In the genomic region with DNA sequence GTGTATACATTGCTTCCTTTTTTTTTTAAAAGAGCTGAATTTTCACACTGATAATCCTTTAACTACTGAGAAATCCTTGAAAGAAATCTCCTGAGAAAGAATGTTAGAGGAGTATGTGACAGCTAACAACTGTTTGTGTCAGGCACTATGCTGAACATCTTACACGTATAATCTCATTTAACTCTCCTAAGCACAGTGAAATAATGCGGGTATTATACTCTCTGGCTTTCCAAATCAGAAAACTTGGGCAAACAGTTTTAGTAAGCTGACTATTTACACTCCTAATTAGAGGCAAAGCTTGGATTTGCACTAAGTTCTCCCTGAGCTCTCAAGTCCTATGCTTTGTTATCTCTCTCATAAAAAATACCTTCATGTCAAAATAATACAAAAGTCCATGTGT, we compare ENCODE assay signal across 34 cellular contexts.
"Had no signal": no experiment of that assay in that cellular context is flagged by ENCODE, and none has a peak within 500 bp of the region (broad histone marks: within the 10 kb centered on the region; RNA-seq: fewer than 3 reads in every experiment).

No MANE protein-coding gene starts in this region.

- H3K27ac Mint-ChIP-seq: activated B cell treated with CpG ODN at 0.5 μM for 24 hours; activated CD4-positive, alpha-beta memory T cell treated with anti-CD3 and anti-CD28 coated beads for 36 hours; activated naive CD8-positive, alpha-beta T cell treated with anti-CD3 and anti-CD28 coated beads, Interleukin-2, amount 10 ng/mL, durations not matched to agents 7 days and 5 days; activated T-cell treated with anti-CD3 and anti-CD28 coated beads, Interleukin-2, amount 50 U/mL, for 72 hours; activated T-helper 17 cell treated with anti-CD3 and anti-CD28 coated beads, Interleukin-2, amount 50 U/mL, for 72 hours; T-helper 1 cell treated with Interleukin-12 subunit alpha and Interleukin-12 subunit beta and Interleukin-4 antibody, amounts not matched to agents 30 μg/mL and 1 μg/mL, for 36 hours; T-helper 2 cell treated with Interferon-gamma antibody and Interleukin-4, amounts not matched to agents 5 μg/mL and 100 μg/mL, for 36 hours had no signal

- H3K4me3 ChIP-seq: adrenal gland, SJCRH30, SK-N-MC had no signal

- FAIRE-seq: bronchial epithelial cell, TTC549 had no signal

- H3K27me3 Mint-ChIP-seq: activated B cell treated with CpG ODN at 0.5 μM for 24 hours; activated CD4-positive, alpha-beta memory T cell treated with anti-CD3 and anti-CD28 coated beads for 36 hours; activated naive CD8-positive, alpha-beta T cell treated with anti-CD3 and anti-CD28 coated beads, Interleukin-2, amount 10 ng/mL, durations not matched to agents 7 days and 5 days; activated T-helper 17 cell treated with anti-CD3 and anti-CD28 coated beads, Interleukin-2, amount 50 U/mL, for 72 hours; brain had no signal

- DNase-seq: activated B cell treated with CpG ODN at 0.5 μM for 24 hours; activated CD4-positive, alpha-beta memory T cell treated with anti-CD3 and anti-CD28 coated beads for 36 hours; activated CD4-positive, alpha-beta T cell treated with anti-CD3 and anti-CD28 coated beads for 4 hours; activated CD4-positive, alpha-beta T cell treated with anti-CD3 and anti-CD28 coated beads, Interleukin-2, amount 50 U/mL, for 1 hour; activated CD4-positive, CD25-positive, alpha-beta regulatory T cell treated with anti-CD3 and anti-CD28 coated beads, Interleukin-2, amount 50 U/mL, for 72 hours; activated CD8-positive, alpha-beta memory T cell treated with anti-CD3 and anti-CD28 coated beads, Interleukin-2, amount 50 U/mL, for 4 hours; activated effector memory CD4-positive, alpha-beta T cell treated with anti-CD3 and anti-CD28 coated beads, Interleukin-2, amount 50 U/mL, for 16 hours; activated naive CD4-positive, alpha-beta T cell; activated naive CD4-positive, alpha-beta T cell treated with anti-CD3 and anti-CD28 coated beads, Interleukin-2, amount 50 U/mL, for 16 hours; activated naive CD8-positive, alpha-beta T cell treated with anti-CD3 and anti-CD28 coated beads, Interleukin-2, amount 10 ng/mL, durations not matched to agents 7 days and 5 days; activated T-cell treated with anti-CD3 and anti-CD28 coated beads for 4 hours; activated T-cell treated with anti-CD3 and anti-CD28 coated beads, Interleukin-2, amount 50 U/mL, for 72 hours; adrenal gland; caudate nucleus; NCI-H1092 treated with DMSO at 0.1 percent for 48 hours; NCI-H146; NCI-H187; NCI-H2029 treated with DMSO at 0.1 percent for 48 hours; NCI-H2107; NCI-H2171; NCI-H446; NCI-H510A treated with DMSO at 0.1 percent for 48 hours; NCI-H526 treated with DMSO at 0.1 percent for 48 hours; SHP77; SJCRH30 had no signal

- H3K9ac ChIP-seq: KMS-11 had no signal

- H3K9me3 ChIP-seq: adrenal gland, SJCRH30 had no signal

- H3K27me3 ChIP-seq: adrenal gland, SJCRH30 had no signal

- H3K4me2 ChIP-seq: KMS-11 had no signal

- H3K4me1 ChIP-seq: SJCRH30 had no signal

- ATAC-seq: activated T-cell treated with anti-CD3 and anti-CD28 coated beads, Interleukin-2, amount 50 U/mL, for 72 hours; activated T-helper 17 cell treated with anti-CD3 and anti-CD28 coated beads, Interleukin-2, amount 50 U/mL, for 72 hours; Panc1 had no signal

- H3K27ac ChIP-seq: adrenal gland, KMS-11, SJCRH30, SK-N-MC had no signal

- H3K9me3 Mint-ChIP-seq: activated B cell treated with CpG ODN at 0.5 μM for 24 hours; activated CD4-positive, alpha-beta memory T cell treated with anti-CD3 and anti-CD28 coated beads for 36 hours; activated naive CD8-positive, alpha-beta T cell treated with anti-CD3 and anti-CD28 coated beads, Interleukin-2, amount 10 ng/mL, durations not matched to agents 7 days and 5 days; activated T-cell treated with anti-CD3 and anti-CD28 coated beads, Interleukin-2, amount 50 U/mL, for 72 hours; activated T-helper 17 cell treated with anti-CD3 and anti-CD28 coated beads, Interleukin-2, amount 50 U/mL, for 72 hours; brain; T-helper 1 cell treated with Interleukin-12 subunit alpha and Interleukin-12 subunit beta and Interleukin-4 antibody, amounts not matched to agents 30 μg/mL and 1 μg/mL, for 36 hours; T-helper 2 cell treated with Interferon-gamma antibody and Interleukin-4, amounts not matched to agents 5 μg/mL and 100 μg/mL, for 36 hours had no signal

- H3K4me3 Mint-ChIP-seq: activated B cell treated with CpG ODN at 0.5 μM for 24 hours; activated CD4-positive, alpha-beta memory T cell treated with anti-CD3 and anti-CD28 coated beads for 36 hours; activated naive CD8-positive, alpha-beta T cell treated with anti-CD3 and anti-CD28 coated beads, Interleukin-2, amount 10 ng/mL, durations not matched to agents 7 days and 5 days; activated T-cell treated with anti-CD3 and anti-CD28 coated beads, Interleukin-2, amount 50 U/mL, for 72 hours; activated T-helper 17 cell treated with anti-CD3 and anti-CD28 coated beads, Interleukin-2, amount 50 U/mL, for 72 hours; brain; T-helper 1 cell treated with Interleukin-12 subunit alpha and Interleukin-12 subunit beta and Interleukin-4 antibody, amounts not matched to agents 30 μg/mL and 1 μg/mL, for 36 hours; T-helper 2 cell treated with Interferon-gamma antibody and Interleukin-4, amounts not matched to agents 5 μg/mL and 100 μg/mL, for 36 hours had no signal

- H3K4me1 Mint-ChIP-seq: activated B cell treated with CpG ODN at 0.5 μM for 24 hours had no signal
